ENCODE assay signal across 1 cellular context in the genomic region with DNA sequence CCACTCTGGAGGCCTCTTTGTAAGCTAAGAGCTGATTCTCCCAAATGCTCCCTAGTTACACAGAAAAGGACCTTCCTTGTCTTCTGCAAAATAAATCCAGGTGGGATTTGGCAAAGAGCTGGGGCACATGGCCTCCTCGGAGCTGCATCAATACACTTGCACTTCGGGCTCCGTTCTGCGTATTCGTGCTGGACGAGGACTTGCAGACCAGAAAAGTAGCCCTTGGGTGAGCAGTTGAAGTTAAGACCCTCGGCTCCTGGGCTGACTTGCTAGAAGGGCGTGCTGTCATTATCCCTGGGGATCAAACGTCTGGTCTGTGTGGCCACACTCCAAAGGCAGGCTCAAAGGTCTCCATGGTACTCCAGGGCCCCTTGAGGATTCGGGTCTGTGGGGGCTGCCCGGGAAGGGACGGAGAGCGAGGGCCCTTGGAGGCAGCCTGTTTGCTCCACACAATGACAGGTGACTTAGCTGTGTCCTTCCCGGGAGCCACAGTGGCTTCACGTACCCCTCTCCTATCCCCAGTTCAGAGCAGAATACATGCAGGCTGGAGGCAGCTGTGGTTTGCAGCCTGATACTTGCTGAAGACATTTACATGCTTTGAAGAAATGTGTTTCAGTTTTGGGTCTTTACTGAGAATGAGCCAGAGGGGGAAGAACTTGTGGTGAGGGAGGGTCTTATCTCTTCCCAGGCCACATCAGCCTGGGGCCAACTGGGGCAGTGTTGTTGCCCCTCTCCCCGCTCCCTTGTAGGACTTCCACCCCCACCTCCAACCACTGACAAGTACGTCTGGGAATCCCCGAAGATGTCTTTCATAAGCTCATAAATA.
TF ChIP-seq lines count a peak whose summit lies in the region.

No MANE protein-coding gene starts in this region.

TF ChIP-seq in SK-N-SH treated with all-trans-retinoic acid at 6 μM for 48 hours, 23 proteins besides CTCF, POLR2A, EP300 and RAD21 (continued from another document):
- TF ChIP-seq ZNF70 (CRISPR knock-in tag; IDR thresholded peaks at IDR 0.05) (no peak), ISL1 (CRISPR knock-in tag; IDR thresholded peaks at IDR 0.05) (no peak), ZNF8 (CRISPR knock-in tag; IDR thresholded peaks at IDR 0.05) (no peak), ARNTL (CRISPR knock-in tag; IDR thresholded peaks at IDR 0.05; ENCODE audit: borderline replicate concordance, low read depth) (no peak), RARB (CRISPR knock-in tag; IDR thresholded peaks at IDR 0.05) (no peak), TOX (CRISPR knock-in tag; IDR thresholded peaks at IDR 0.05; ENCODE audit: borderline replicate concordance) (no peak), TCF4 (CRISPR knock-in tag; IDR thresholded peaks at IDR 0.05; ENCODE audit: borderline replicate concordance) (no peak), ZFP3 (CRISPR knock-in tag; IDR thresholded peaks at IDR 0.05) (no peak)
- TF ChIP-seq, protein P1, sequence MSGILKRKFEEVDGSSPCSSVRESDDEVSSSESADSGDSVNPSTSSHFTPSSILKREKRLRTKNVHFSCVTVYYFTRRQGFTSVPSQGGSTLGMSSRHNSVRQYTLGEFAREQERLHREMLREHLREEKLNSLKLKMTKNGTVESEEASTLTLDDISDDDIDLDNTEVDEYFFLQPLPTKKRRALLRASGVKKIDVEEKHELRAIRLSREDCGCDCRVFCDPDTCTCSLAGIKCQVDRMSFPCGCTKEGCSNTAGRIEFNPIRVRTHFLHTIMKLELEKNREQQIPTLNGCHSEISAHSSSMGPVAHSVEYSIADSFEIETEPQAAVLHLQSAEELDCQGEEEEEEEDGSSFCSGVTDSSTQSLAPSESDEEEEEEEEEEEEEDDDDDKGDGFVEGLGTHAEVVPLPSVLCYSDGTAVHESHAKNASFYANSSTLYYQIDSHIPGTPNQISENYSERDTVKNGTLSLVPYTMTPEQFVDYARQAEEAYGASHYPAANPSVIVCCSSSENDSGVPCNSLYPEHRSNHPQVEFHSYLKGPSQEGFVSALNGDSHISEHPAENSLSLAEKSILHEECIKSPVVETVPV (CRISPR knock-in tag; IDR thresholded peaks at IDR 0.05) = no peak
- TF ChIP-seq, protein P2, sequence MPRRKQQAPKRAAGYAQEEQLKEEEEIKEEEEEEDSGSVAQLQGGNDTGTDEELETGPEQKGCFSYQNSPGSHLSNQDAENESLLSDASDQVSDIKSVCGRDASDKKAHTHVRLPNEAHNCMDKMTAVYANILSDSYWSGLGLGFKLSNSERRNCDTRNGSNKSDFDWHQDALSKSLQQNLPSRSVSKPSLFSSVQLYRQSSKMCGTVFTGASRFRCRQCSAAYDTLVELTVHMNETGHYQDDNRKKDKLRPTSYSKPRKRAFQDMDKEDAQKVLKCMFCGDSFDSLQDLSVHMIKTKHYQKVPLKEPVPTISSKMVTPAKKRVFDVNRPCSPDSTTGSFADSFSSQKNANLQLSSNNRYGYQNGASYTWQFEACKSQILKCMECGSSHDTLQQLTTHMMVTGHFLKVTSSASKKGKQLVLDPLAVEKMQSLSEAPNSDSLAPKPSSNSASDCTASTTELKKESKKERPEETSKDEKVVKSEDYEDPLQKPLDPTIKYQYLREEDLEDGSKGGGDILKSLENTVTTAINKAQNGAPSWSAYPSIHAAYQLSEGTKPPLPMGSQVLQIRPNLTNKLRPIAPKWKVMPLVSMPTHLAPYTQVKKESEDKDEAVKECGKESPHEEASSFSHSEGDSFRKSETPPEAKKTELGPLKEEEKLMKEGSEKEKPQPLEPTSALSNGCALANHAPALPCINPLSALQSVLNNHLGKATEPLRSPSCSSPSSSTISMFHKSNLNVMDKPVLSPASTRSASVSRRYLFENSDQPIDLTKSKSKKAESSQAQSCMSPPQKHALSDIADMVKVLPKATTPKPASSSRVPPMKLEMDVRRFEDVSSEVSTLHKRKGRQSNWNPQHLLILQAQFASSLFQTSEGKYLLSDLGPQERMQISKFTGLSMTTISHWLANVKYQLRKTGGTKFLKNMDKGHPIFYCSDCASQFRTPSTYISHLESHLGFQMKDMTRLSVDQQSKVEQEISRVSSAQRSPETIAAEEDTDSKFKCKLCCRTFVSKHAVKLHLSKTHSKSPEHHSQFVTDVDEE (CRISPR knock-in tag; IDR thresholded peaks at IDR 0.05) = no peak
